In the genomic region with DNA sequence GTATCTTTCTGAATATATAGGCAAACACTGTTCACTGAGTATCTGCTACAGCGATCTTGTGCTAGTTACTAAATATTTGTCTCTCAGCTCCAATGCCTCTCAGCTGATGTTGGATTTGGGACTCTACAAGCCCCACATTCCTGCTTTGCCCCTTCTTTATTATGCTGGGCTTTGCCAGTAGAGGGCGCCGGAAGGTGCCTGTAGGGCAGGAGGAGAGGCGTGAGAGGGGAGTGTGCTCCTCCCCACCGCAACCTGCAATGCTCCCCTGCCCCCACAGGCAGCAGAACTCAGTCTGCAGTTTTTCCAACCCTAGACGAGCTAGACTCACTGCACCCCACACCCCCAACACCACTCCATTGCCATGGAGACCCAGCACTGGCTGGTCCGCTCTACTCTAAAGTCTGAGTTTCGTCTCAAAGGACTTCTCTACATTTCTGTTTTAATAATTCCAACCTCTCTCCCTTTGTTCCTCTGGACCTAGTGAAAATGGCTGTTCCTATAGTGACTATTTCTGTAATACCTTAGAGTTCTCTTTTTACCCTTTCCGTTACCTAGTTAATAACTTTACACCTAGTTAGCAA, we compare ENCODE assay signal across 9 cellular contexts.
DNase-seq lines count a peak whose midpoint lies in the region; ATAC-seq and TF ChIP-seq lines count a peak whose summit lies in the region.
"Had no signal": no experiment of that assay in that cellular context is flagged by ENCODE, and none has a peak within 500 bp of the region (broad histone marks: within the 10 kb centered on the region; RNA-seq: fewer than 3 reads in every experiment).

No MANE protein-coding gene starts in this region.

- H3K27ac Mint-ChIP-seq in activated CD4-positive, alpha-beta memory T cell treated with anti-CD3 and anti-CD28 coated beads, Interleukin-2, amount 10 ng/mL, durations not matched to agents 7 days and 5 days: no peak overlapping the region
- H3K27ac Mint-ChIP-seq: brain had no signal

- H3K27me3 ChIP-seq in BJ (ENCODE audit: control insufficient read depth, insufficient read depth, low read length) (no peaks in the 10 kb centered on the region), HL-60 (ENCODE audit: insufficient read depth, poor library complexity, severe bottlenecking) (no peaks in the 10 kb centered on the region), uterus (no peaks in the 10 kb centered on the region)

- H3K9me3 Mint-ChIP-seq in activated CD4-positive, alpha-beta memory T cell treated with anti-CD3 and anti-CD28 coated beads, Interleukin-2, amount 10 ng/mL, durations not matched to agents 7 days and 5 days: no peaks in the 10 kb centered on the region
- H3K9me3 Mint-ChIP-seq: brain had no signal

- ATAC-seq in GM19035 (IDR thresholded peaks at IDR 0.05; ENCODE audit: unreplicated experiment) (peak; percentile 71), GM21447 (IDR thresholded peaks at IDR 0.05; ENCODE audit: unreplicated experiment) (no peak)

- no peaks in the 10 kb centered on the region for H3K36me3 Mint-ChIP-seq in activated CD4-positive, alpha-beta memory T cell treated with anti-CD3 and anti-CD28 coated beads, Interleukin-2, amount 10 ng/mL, durations not matched to agents 7 days and 5 days (ENCODE audit: low read depth)
- H3K36me3 Mint-ChIP-seq: brain had no signal

- intact Hi-C loops in uterus (cut with DNase I; ENCODE audit: low total_unique reads): no loop called here

- H3K36me3 ChIP-seq in BJ (ENCODE audit: control insufficient read depth, insufficient read depth, low read length) (no peaks in the 10 kb centered on the region), uterus (no peaks in the 10 kb centered on the region)

- no peak overlapping the region for H3K4me3 Mint-ChIP-seq in activated CD4-positive, alpha-beta memory T cell treated with anti-CD3 and anti-CD28 coated beads, Interleukin-2, amount 10 ng/mL, durations not matched to agents 7 days and 5 days
- H3K4me3 Mint-ChIP-seq: brain had no signal

- TF ChIP-seq CTCF in BJ (IDR thresholded peaks at IDR 0.05; ENCODE audit: insufficient read depth, low read depth, low read length): peak; percentile 11; the same call in 1 of the 2 replicates
- TF ChIP-seq CTCF in HL-60 (IDR thresholded peaks at IDR 0.05; ENCODE audit: insufficient read depth, low read length): peak; percentile 34
- TF ChIP-seq CTCF in uterus (IDR thresholded peaks at IDR 0.05): no peak

- no peak for DNase-seq in BJ (ENCODE audit: low read depth)
- peak in 1 of 2 experiments; percentile 11 for DNase-seq in HL-60 (ENCODE audit: low read depth in 1 of 2, low spot score in 1 of 2)
- peak; percentile 26 for DNase-seq in activated CD4-positive, alpha-beta memory T cell treated with anti-CD3 and anti-CD28 coated beads, Interleukin-2, amount 10 ng/mL, durations not matched to agents 7 days and 5 days
- peak in 2 of 3 donors; percentile 5 to 14 for DNase-seq in stimulated activated CD4-positive, alpha-beta T cell treated with anti-CD3 and anti-CD28 coated beads, Interleukin-12 subunit alpha, Interleukin-12 subunit beta, amount 100 ng/mL, for 48 hours (ENCODE audit: low read depth in 2 of 3, low spot score in 1 of 3)
- DNase-seq in DMS153 (lab: John Stamatoyannopoulos, UW): no peak
- DNase-seq in uterus: no peak

- H3K9me3 ChIP-seq in uterus: no peaks in the 10 kb centered on the region

- POLR2A ChIA-PET in BJ (lab: Charles Lee): no interaction called here
- POLR2A ChIA-PET in activated CD4-positive, alpha-beta memory T cell treated with anti-CD3 and anti-CD28 coated beads, Interleukin-2, amount 10 ng/mL, durations not matched to agents 7 days and 5 days (lab: Charles Lee): no interaction called here

- CTCF ChIA-PET in BJ (lab: Yijun Ruan, JAX): no interaction called here
- CTCF ChIA-PET in activated CD4-positive, alpha-beta memory T cell treated with anti-CD3 and anti-CD28 coated beads, Interleukin-2, amount 10 ng/mL, durations not matched to agents 7 days and 5 days (lab: Charles Lee): interaction anchor here (1.0 kb wide), 1 partner anchor 12 kb away, joined by 3 read pairs; no protein-coding TSS in a partner anchor

- H3K4me3 ChIP-seq in BJ (ENCODE audit: low read depth, low read length): no peak overlapping the region
- no peak overlapping the region for H3K4me3 ChIP-seq in HL-60 (replicated peaks; ENCODE audit: insufficient read depth, low read length)
- no peak overlapping the region for H3K4me3 ChIP-seq in uterus

- TF ChIP-seq POLR2A in uterus (IDR thresholded peaks at IDR 0.05): no peak

- H3K4me1 Mint-ChIP-seq in activated CD4-positive, alpha-beta memory T cell treated with anti-CD3 and anti-CD28 coated beads, Interleukin-2, amount 10 ng/mL, durations not matched to agents 7 days and 5 days: no peaks in the 10 kb centered on the region
- H3K4me1 Mint-ChIP-seq: brain had no signal

- no peaks in the 10 kb centered on the region for H3K27me3 Mint-ChIP-seq in activated CD4-positive, alpha-beta memory T cell treated with anti-CD3 and anti-CD28 coated beads, Interleukin-2, amount 10 ng/mL, durations not matched to agents 7 days and 5 days

- no peak overlapping the region for H3K27ac ChIP-seq in HL-60 (replicated peaks)
- no peak overlapping the region for H3K27ac ChIP-seq in uterus

- no peaks in the 10 kb centered on the region for H3K4me1 ChIP-seq in uterus

Comparison
In these comparisons a context has a peak if more than half of its experiments do, and no peak if none do; other contexts are left out.
1. DNase-seq: peak in activated CD4-positive, alpha-beta memory T cell treated with anti-CD3 and anti-CD28 coated beads, Interleukin-2, amount 10 ng/mL, durations not matched to agents 7 days and 5 days (single experiment) and stimulated activated CD4-positive, alpha-beta T cell treated with anti-CD3 and anti-CD28 coated beads, Interleukin-12 subunit alpha, Interleukin-12 subunit beta, amount 100 ng/mL, for 48 hours (2 of 3); none in BJ (single experiment), DMS153 (single experiment) and uterus (0 of 2).
2. CTCF ChIP-seq: peak in BJ (single experiment) and HL-60 (single experiment); none in uterus (0 of 4).